Comparison of ENCODE assay signal across 13 cellular contexts in genomic region chr21:34877485-34878128, GRCh38.
DNase-seq lines count a peak whose midpoint lies in the region; ATAC-seq and TF ChIP-seq lines count a peak whose summit lies in the region.
"Had no signal": no experiment of that assay in that cellular context is flagged by ENCODE, and none has a peak within 500 bp of the region (broad histone marks: within the 10 kb centered on the region; RNA-seq: fewer than 3 reads in every experiment).

No MANE protein-coding gene starts in this region.

- peak overlapping the region; percentile 27 for H3K4me3 Mint-ChIP-seq in natural killer cell treated with Interleukin-12 subunit alpha and Interleukin-12 subunit beta and Interleukin-15 and Interleukin-18, amount 100 ng/mL, for 72 hours
- H3K4me3 Mint-ChIP-seq in natural killer cell = no peak overlapping the region
- peak overlapping the region; percentile 29 for H3K4me3 Mint-ChIP-seq in activated T-helper 17 cell treated with anti-CD3 and anti-CD28 coated beads, Interleukin-2, amount 50 U/mL, for 72 hours
- no peak overlapping the region for H3K4me3 Mint-ChIP-seq in CD14-positive monocyte

- peak overlapping the region in 1 of 2 donors; percentile 72 for H3K27ac ChIP-seq in lung (ENCODE audit: low read depth in 1 of 2, low read length in 1 of 2)

- WGBS in lung, 2 donors = 69 to 87% methylated on average over 10 of the region's 10 CpGs

- H3K36me3 Mint-ChIP-seq in natural killer cell treated with Interleukin-12 subunit alpha and Interleukin-12 subunit beta and Interleukin-15 and Interleukin-18, amount 100 ng/mL, for 72 hours = peaks cover 43% of the 10 kb centered on the region
- peaks cover 19% of the 10 kb centered on the region for H3K36me3 Mint-ChIP-seq in natural killer cell
- peaks cover 100% of the 10 kb centered on the region for H3K36me3 Mint-ChIP-seq in activated T-helper 17 cell treated with anti-CD3 and anti-CD28 coated beads, Interleukin-2, amount 50 U/mL, for 72 hours (ENCODE audit: low read depth)
- peaks cover 76 to 82% of the 10 kb centered on the region in 2 donors for H3K36me3 Mint-ChIP-seq in CD14-positive monocyte

- H3K4me1 ChIP-seq in lung (ENCODE audit: control insufficient read depth in 2 of 2, insufficient read depth in 2 of 2, low read length in 2 of 2) = peaks cover 0 to 3% of the 10 kb centered on the region in 2 donors
- H3K4me1 ChIP-seq: BE2C had no signal

- intact Hi-C loops in natural killer cell (cut with micrococcal nuclease) = no loop called here
- intact Hi-C loops in CD14-positive monocyte (cut with micrococcal nuclease) = no loop called here

- no peak overlapping the region for H3K4me3 ChIP-seq in lung

- H3K27me3 Mint-ChIP-seq in natural killer cell treated with Interleukin-12 subunit alpha and Interleukin-12 subunit beta and Interleukin-15 and Interleukin-18, amount 100 ng/mL, for 72 hours = no peaks in the 10 kb centered on the region
- H3K27me3 Mint-ChIP-seq in natural killer cell (ENCODE audit: low read depth in 2 of 2) = no peaks in the 10 kb centered on the region
- no peaks in the 10 kb centered on the region for H3K27me3 Mint-ChIP-seq in activated T-helper 17 cell treated with anti-CD3 and anti-CD28 coated beads, Interleukin-2, amount 50 U/mL, for 72 hours
- H3K27me3 Mint-ChIP-seq in CD14-positive monocyte (ENCODE audit: low read depth in 3 of 3) = no peaks in the 10 kb centered on the region

- H3K4me1 Mint-ChIP-seq in natural killer cell treated with Interleukin-12 subunit alpha and Interleukin-12 subunit beta and Interleukin-15 and Interleukin-18, amount 100 ng/mL, for 72 hours (ENCODE audit: low read depth in 2 of 2) = peaks cover 32 to 46% of the 10 kb centered on the region in 2 donors
- H3K4me1 Mint-ChIP-seq in natural killer cell (peaks cover 19 to 27% of the 10 kb centered on the region in 2 donors), CD14-positive monocyte (peaks cover 45% of the 10 kb centered on the region)
- peaks cover 46% of the 10 kb centered on the region for H3K4me1 Mint-ChIP-seq in activated T-helper 17 cell treated with anti-CD3 and anti-CD28 coated beads, Interleukin-2, amount 50 U/mL, for 72 hours

- H3K27ac Mint-ChIP-seq in natural killer cell treated with Interleukin-12 subunit alpha and Interleukin-12 subunit beta and Interleukin-15 and Interleukin-18, amount 100 ng/mL, for 72 hours = peak overlapping the region in 1 of 2 donors; percentile 71
- no peak overlapping the region for H3K27ac Mint-ChIP-seq in natural killer cell
- H3K27ac Mint-ChIP-seq in activated T-helper 17 cell treated with anti-CD3 and anti-CD28 coated beads, Interleukin-2, amount 50 U/mL, for 72 hours = peak overlapping the region; percentile 69
- H3K27ac Mint-ChIP-seq in CD14-positive monocyte = peak overlapping the region in 1 of 7 donors; percentile 71

- H3K9me3 Mint-ChIP-seq in natural killer cell treated with Interleukin-12 subunit alpha and Interleukin-12 subunit beta and Interleukin-15 and Interleukin-18, amount 100 ng/mL, for 72 hours = no peaks in the 10 kb centered on the region
- no peaks in the 10 kb centered on the region for H3K9me3 Mint-ChIP-seq in natural killer cell
- H3K9me3 Mint-ChIP-seq in activated T-helper 17 cell treated with anti-CD3 and anti-CD28 coated beads, Interleukin-2, amount 50 U/mL, for 72 hours = no peaks in the 10 kb centered on the region
- no peaks in the 10 kb centered on the region for H3K9me3 Mint-ChIP-seq in CD14-positive monocyte

- no peak for ATAC-seq in natural killer cell treated with Interleukin-12 subunit alpha and Interleukin-12 subunit beta and Interleukin-15 and Interleukin-18, amount 100 ng/mL, for 72 hours
- no peak for ATAC-seq in natural killer cell
- no peak for ATAC-seq in activated T-helper 17 cell treated with anti-CD3 and anti-CD28 coated beads, Interleukin-2, amount 50 U/mL, for 72 hours (replicated peaks)
- ATAC-seq in lung (ENCODE audit: insufficient read depth, low FRiP score) = no peak
- ATAC-seq in HG03432 (IDR thresholded peaks at IDR 0.05; ENCODE audit: unreplicated experiment) = no peak
- ATAC-seq in HG03039 (IDR thresholded peaks at IDR 0.05; ENCODE audit: unreplicated experiment) = no peak
- ATAC-seq in GM21576 (IDR thresholded peaks at IDR 0.05; ENCODE audit: unreplicated experiment) = no peak
- ATAC-seq: left ventricle myocardium superior had no signal

- DNase-seq in natural killer cell treated with Interleukin-12 subunit alpha and Interleukin-12 subunit beta and Interleukin-15 and Interleukin-18, amount 100 ng/mL, for 72 hours (ENCODE audit: low spot score) = no peak
- no peak for DNase-seq in natural killer cell
- DNase-seq in lung (ENCODE audit: low spot score) = peak; percentile 85
- no peak for DNase-seq in CD14-positive monocyte (ENCODE audit: low spot score)
- DNase-seq: BE2C, cerebellar nuclear complex, H7, left ventricle myocardium superior, OCI-M1 had no signal

- no peaks in the 10 kb centered on the region for H3K27me3 ChIP-seq in lung (ENCODE audit: control insufficient read depth, insufficient read depth)

- H3K9me3 ChIP-seq in lung (ENCODE audit: control insufficient read depth in 2 of 2, insufficient read depth in 1 of 2, low read length in 1 of 2) = no peaks in the 10 kb centered on the region
- H3K9me3 ChIP-seq: BE2C had no signal

- H3K36me3 ChIP-seq in lung (ENCODE audit: control insufficient read depth in 2 of 2, insufficient read depth in 2 of 2, low read length in 2 of 2) = peaks cover 0 to 3% of the 10 kb centered on the region in 2 donors
- H3K36me3 ChIP-seq: BE2C had no signal

- TF ChIP-seq CTCF in natural killer cell (IDR thresholded peaks at IDR 0.05) = no peak
- TF ChIP-seq CTCF in lung (IDR thresholded peaks at IDR 0.05; ENCODE audit: control extremely low read depth, extremely low read depth) = no peak
- TF ChIP-seq CTCF in CD14-positive monocyte (IDR thresholded peaks at IDR 0.05) = no peak

Comparison
In these comparisons a context has a peak if more than half of its experiments do, and no peak if none do; other contexts are left out.
1. H3K4me3 Mint-ChIP-seq: peak in natural killer cell treated with Interleukin-12 subunit alpha and Interleukin-12 subunit beta and Interleukin-15 and Interleukin-18, amount 100 ng/mL, for 72 hours (single experiment) and activated T-helper 17 cell treated with anti-CD3 and anti-CD28 coated beads, Interleukin-2, amount 50 U/mL, for 72 hours (single experiment); none in natural killer cell (single experiment) and CD14-positive monocyte (0 of 2).